ENCODE assay signal across 15 cellular contexts in genomic region chr4:170529760-170530440, GRCh38.
"Had no signal": no experiment of that assay in that cellular context is flagged by ENCODE, and none has a peak within 500 bp of the region (broad histone marks: within the 10 kb centered on the region; RNA-seq: fewer than 3 reads in every experiment).

No MANE protein-coding gene starts in this region.

- H3K4me3 ChIP-seq: breast epithelium had no signal

- H3K27me3 ChIP-seq: breast epithelium had no signal

- H3K36me3 ChIP-seq: breast epithelium had no signal

- H3K9me3 ChIP-seq: breast epithelium had no signal

- H3K27ac ChIP-seq: breast epithelium had no signal

- H3K4me1 ChIP-seq: breast epithelium had no signal

- DNase-seq: activated CD4-positive, alpha-beta memory T cell treated with anti-CD3 and anti-CD28 coated beads, Interleukin-2, amount 10 ng/mL, durations not matched to agents 7 days and 5 days; activated CD4-positive, alpha-beta T cell treated with anti-CD3 and anti-CD28 coated beads for 4 hours; activated CD8-positive, alpha-beta memory T cell treated with anti-CD3 and anti-CD28 coated beads, Interleukin-2, amount 10 ng/mL, durations not matched to agents 7 days and 5 days; activated naive CD4-positive, alpha-beta T cell; activated naive CD8-positive, alpha-beta T cell treated with anti-CD3 and anti-CD28 coated beads, Interleukin-2, amount 10 ng/mL, durations not matched to agents 7 days and 5 days; anterior cingulate cortex; dermis blood vessel endothelial cell; effector memory CD4-positive, alpha-beta T cell; left ventricle myocardium superior; naive B cell; stimulated activated CD4-positive, alpha-beta T cell treated with anti-CD3 and anti-CD28 coated beads, Interleukin-15, amount 100 ng/mL, for 24 hours; stimulated activated CD4-positive, alpha-beta T cell treated with anti-CD3 and anti-CD28 coated beads, Interleukin-2, amount 100 ng/mL, for 48 hours; stimulated activated naive CD8-positive, alpha-beta T cell treated with anti-CD3 and anti-CD28 coated beads, Interleukin-15, amount 100 ng/mL, for 72 hours; trophoblast cell had no signal
